ENCODE assay signal across 8 cellular contexts in the genomic region with DNA sequence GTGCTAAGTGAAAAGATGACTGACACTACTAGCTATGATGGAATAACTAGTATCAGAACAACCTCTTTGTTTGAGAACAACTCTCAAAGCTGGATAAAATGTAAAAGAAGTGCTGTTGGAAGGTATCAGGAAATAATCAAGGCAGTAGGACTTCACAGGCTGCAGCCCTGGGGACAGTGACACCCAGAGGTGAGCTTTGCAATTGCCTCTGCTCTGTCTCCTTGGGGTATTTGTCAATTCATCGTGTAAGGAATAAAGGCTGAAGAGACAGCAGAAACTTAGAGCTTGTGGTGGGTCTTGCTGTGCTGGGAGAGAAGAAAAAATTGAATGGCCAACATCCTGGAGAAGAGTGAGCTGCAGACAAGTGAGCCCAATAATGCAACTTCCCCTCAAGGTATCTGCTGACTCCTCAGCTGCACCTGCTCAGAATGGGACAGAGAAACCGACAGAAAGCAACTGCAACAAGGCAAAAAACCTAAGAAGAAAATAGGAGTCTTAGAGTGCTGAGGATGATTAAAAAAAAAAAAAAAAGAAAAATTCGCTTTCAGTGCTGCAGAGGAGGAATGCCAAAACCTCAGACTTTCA.
DNase-seq lines count a peak whose midpoint lies in the region; ATAC-seq, FAIRE-seq and TF ChIP-seq lines count a peak whose summit lies in the region.

No MANE protein-coding gene starts in this region.

- H3K27me3 ChIP-seq in spleen (replicated peaks in 1 of 7), result peaks cover 0 to 3% (median 0%) of the 10 kb centered on the region in 7 donors

- intact Hi-C loops in spleen (cut with DNase I; ENCODE audit: low total_unique reads), result no loop called here

- TF ChIP-seq CTCF in fibroblast of pulmonary artery (IDR thresholded peaks at IDR 0.05; ENCODE audit: low read length, missing control alignments) (peak; percentile 93), spleen (IDR thresholded peaks at IDR 0.05 in 8 of 11, conservative IDR thresholded peaks at IDR 0.05 in 3 of 11) (peak in 2 of 11 experiments; percentile 13 to 23)

- no peak overlapping the region for H3K4me3 ChIP-seq in fibroblast of pulmonary artery (replicated peaks; ENCODE audit: low read depth, low read length)
- H3K4me3 ChIP-seq in spleen, result no peak overlapping the region

- 45 to 61% (median 51%) methylated on average over 3 of the region's 3 CpGs for WGBS in spleen, 5 donors

- H3K27ac ChIP-seq in spleen, result no peak overlapping the region

- no peaks in the 10 kb centered on the region for H3K4me1 ChIP-seq in spleen

- H3K9me3 ChIP-seq in spleen, result no peaks in the 10 kb centered on the region

- FAIRE-seq in RCC 7860 (lab: Jason Lieb, UNC), result no peak

- TF ChIP-seq POLR2A in spleen (IDR thresholded peaks at IDR 0.05), result no peak

- ATAC-seq in GM18867 (IDR thresholded peaks at IDR 0.05; ENCODE audit: unreplicated experiment) (peak; percentile 99), HG03135 (IDR thresholded peaks at IDR 0.05; ENCODE audit: unreplicated experiment) (peak; percentile 94)

- H3K36me3 ChIP-seq in spleen, result no peaks in the 10 kb centered on the region

- DNase-seq in D341Med (ENCODE audit: low spot score) (peak; percentile 72), RCC 7860 (ENCODE audit: low spot score) (peak; percentile 21), fibroblast of pulmonary artery (ENCODE audit: low read depth) (peak; percentile 56), spleen (no peak), occipital lobe (lab: John Stamatoyannopoulos, UW) (no peak), NCI-H510A treated with DMSO at 0.1 percent for 48 hours (lab: John Stamatoyannopoulos, UW) (no peak)

Comparison
In these comparisons a context has a peak if more than half of its experiments do, and no peak if none do; other contexts are left out.
1. DNase-seq: peak in D341Med (single experiment), RCC 7860 (single experiment) and fibroblast of pulmonary artery (single experiment); none in spleen (single experiment), occipital lobe (single experiment) and NCI-H510A treated with DMSO at 0.1 percent for 48 hours (single experiment).